Comparison of ENCODE assay signal across 8 cellular contexts in the genomic region with DNA sequence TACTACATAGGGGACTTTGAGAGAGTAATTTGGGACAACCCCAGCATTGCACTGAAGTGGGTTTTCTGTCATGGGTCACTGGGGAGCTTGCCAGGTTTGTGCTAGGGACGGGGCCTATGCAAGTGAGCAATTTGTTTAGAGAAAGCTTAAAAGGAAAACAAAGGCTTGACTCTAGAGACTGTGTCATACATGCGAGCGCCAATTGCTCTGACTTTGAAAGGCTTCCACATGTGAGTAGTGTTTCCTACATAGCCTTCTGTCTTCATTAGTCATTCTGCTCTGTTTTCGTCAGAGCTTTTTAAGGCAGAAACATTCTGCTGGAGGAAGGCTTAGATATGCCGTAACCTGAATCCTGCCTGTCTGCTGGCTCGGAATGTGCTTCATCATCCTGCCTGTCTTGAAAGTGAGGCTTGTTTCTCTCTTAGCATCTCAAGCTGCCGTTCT. TPM values are rescaled to one million over a fixed set of nuclear protein-coding genes. Genes with fewer than 3 reads are reported as not detected.
DNase-seq lines count a peak whose midpoint lies in the region; ATAC-seq and TF ChIP-seq lines count a peak whose summit lies in the region.

No MANE protein-coding gene starts in this region.

- H3K4me3 Mint-ChIP-seq in progenitor cell of endocrine pancreas (ENCODE audit: low read depth): no peak overlapping the region

- peaks cover 13% of the 10 kb centered on the region for H3K4me1 Mint-ChIP-seq in progenitor cell of endocrine pancreas (ENCODE audit: low read depth)

- no peaks in the 10 kb centered on the region for H3K9me3 Mint-ChIP-seq in progenitor cell of endocrine pancreas (ENCODE audit: low read depth)

- DNase-seq in GM13977 (ENCODE audit: low spot score) (peak; percentile 12), T1000 (lab: John Stamatoyannopoulos, UW) (peak; percentile 72), globus pallidus (ENCODE audit: low spot score) (peak; percentile 30), renal cortical epithelial cell (ENCODE audit: low read depth) (peak; percentile 71), HuH-7.5 (ENCODE audit: low spot score) (no peak), progenitor cell of endocrine pancreas (ENCODE audit: low spot score, unreplicated experiment) (no peak), NCI-H510A treated with DMSO at 0.1 percent for 48 hours (lab: John Stamatoyannopoulos, UW) (no peak)

- peaks cover 20% of the 10 kb centered on the region for H3K36me3 Mint-ChIP-seq in progenitor cell of endocrine pancreas (ENCODE audit: insufficient read depth)

- no peak for ATAC-seq in HG02571 (IDR thresholded peaks at IDR 0.05; ENCODE audit: unreplicated experiment)

- no peaks in the 10 kb centered on the region for H3K27me3 Mint-ChIP-seq in progenitor cell of endocrine pancreas

- H3K27ac Mint-ChIP-seq in progenitor cell of endocrine pancreas: no peak overlapping the region

- TF ChIP-seq CTCF in GM13977 (IDR thresholded peaks at IDR 0.05; ENCODE audit: extremely low read depth, insufficient read depth, missing control alignments): no peak
- TF ChIP-seq CTCF in progenitor cell of endocrine pancreas (IDR thresholded peaks at IDR 0.05; ENCODE audit: unreplicated experiment): no peak

- in situ Hi-C loops in GM13977 (cut with MboI; ENCODE audit: low pct_unique_long_range_greater_than_20kb, low sequenced_read_pairs, unreplicated experiment): no loop called here

RNA-seq across cellular contexts. Expression of a gene that starts 28.4 kb away (rescaled TPM):
- total RNA-seq in renal cortical epithelial cell: 1.2 and 7.1 TPM in 2 replicates
- 48.0 and 50.9 TPM in 2 replicates for total RNA-seq in progenitor cell of endocrine pancreas

RNA-seq across cellular contexts. Expression of a gene that starts 33.0 kb away (rescaled TPM):
- total RNA-seq in renal cortical epithelial cell: 17.9 and 30.7 TPM in 2 replicates
- total RNA-seq in progenitor cell of endocrine pancreas: 57.0 and 58.4 TPM in 2 replicates

Comparison
In these comparisons a context has a peak if more than half of its experiments do, and no peak if none do; other contexts are left out.
1. DNase-seq: peak in GM13977 (single experiment), T1000 (single experiment), globus pallidus (single experiment) and renal cortical epithelial cell (single experiment); none in HuH-7.5 (single experiment), progenitor cell of endocrine pancreas (single experiment) and NCI-H510A treated with DMSO at 0.1 percent for 48 hours (single experiment).